9 cellular contexts compared by ENCODE assay signal in genomic region chr3:50352762-50353161, GRCh38. TPM values are rescaled to one million over a fixed set of nuclear protein-coding genes. Genes with fewer than 3 reads are reported as not detected.
DNase-seq lines count a peak whose midpoint lies in the region; ATAC-seq and TF ChIP-seq lines count a peak whose summit lies in the region.
"Had no signal": no experiment of that assay in that cellular context is flagged by ENCODE, and none has a peak within 500 bp of the region (broad histone marks: within the 10 kb centered on the region; RNA-seq: fewer than 3 reads in every experiment).

No MANE protein-coding gene starts in this region.

- peak; percentile 12 for DNase-seq in DMS114 treated with DMSO at 0.1 percent for 48 hours (lab: John Stamatoyannopoulos, UW; ENCODE audit: unreplicated experiment)
- no peak for DNase-seq in NT2/D1 (ENCODE audit: low read depth, low spot score)
- no peak for DNase-seq in endodermal cell
- DNase-seq in NCI-H146 (lab: John Stamatoyannopoulos, UW): no peak
- DNase-seq in HPDE6-E6E7 (ENCODE audit: extremely low spot score): no peak
- DNase-seq in ecto neural progenitor cell (ENCODE audit: low spot score): no peak
- DNase-seq: naive B cell had no signal

- peaks cover 18% of the 10 kb centered on the region for H3K36me3 Mint-ChIP-seq in endodermal cell (ENCODE audit: low read depth)

- H3K9me3 ChIP-seq in NT2/D1 (ENCODE audit: insufficient read depth, low read length) (no peaks in the 10 kb centered on the region), endodermal cell (ENCODE audit: control insufficient read depth, low read length) (no peaks in the 10 kb centered on the region)

- H3K27me3 Mint-ChIP-seq in endodermal cell (ENCODE audit: insufficient read depth): peaks cover 1% of the 10 kb centered on the region
- H3K27me3 Mint-ChIP-seq: naive B cell had no signal

- H3K36me3 ChIP-seq in NT2/D1 (ENCODE audit: insufficient read depth, insufficient read length, low read length) (peaks cover 77% of the 10 kb centered on the region), endodermal cell (ENCODE audit: control insufficient read depth, insufficient read depth, low read length) (peaks cover 42% of the 10 kb centered on the region)

- 33 to 81% methylated on average over 1 to 2 of the region's 2 CpGs for WGBS in endodermal cell (ENCODE audit: insufficient coverage in 1 of 2, insufficient read length in 1 of 2), 2 experiments

- H3K4me3 ChIP-seq in NT2/D1 (ENCODE audit: insufficient read length, low read depth) (no peak overlapping the region), endodermal cell (ENCODE audit: low read length) (no peak overlapping the region)

- H3K9ac ChIP-seq in NT2/D1 (ENCODE audit: insufficient read length, low read depth) (peak overlapping the region; percentile 17), endodermal cell (ENCODE audit: extremely low read depth, low read length, poor library complexity, severe bottlenecking) (no peak overlapping the region)

- H3K27ac Mint-ChIP-seq in endodermal cell: no peak overlapping the region
- H3K27ac Mint-ChIP-seq: naive B cell had no signal

- H3K27ac ChIP-seq in 22Rv1: 0 out of 2 replicates have a peak overlapping the region, but pooled peaks have one; percentile 18
- H3K27ac ChIP-seq in endodermal cell (ENCODE audit: low read depth, low read length): no peak overlapping the region

- H3K9me3 Mint-ChIP-seq in endodermal cell: no peaks in the 10 kb centered on the region
- H3K9me3 Mint-ChIP-seq: naive B cell had no signal

- peaks cover 16% of the 10 kb centered on the region for H3K4me1 ChIP-seq in NT2/D1 (ENCODE audit: insufficient read depth, insufficient read length)
- H3K4me1 ChIP-seq in endodermal cell (ENCODE audit: control insufficient read depth, insufficient read depth, low read length): peaks cover 1% of the 10 kb centered on the region

- peaks cover 26% of the 10 kb centered on the region for H3K4me1 Mint-ChIP-seq in endodermal cell

- TF ChIP-seq CTCF in 22Rv1 (IDR thresholded peaks at IDR 0.05) (no peak; the same call in 1 of the 2 replicates), endodermal cell (conservative IDR thresholded peaks at IDR 0.05) (peak; percentile 55)

- H3K27me3 ChIP-seq in NT2/D1 (ENCODE audit: insufficient read depth, insufficient read length) (no peaks in the 10 kb centered on the region), endodermal cell (ENCODE audit: control insufficient read depth, insufficient read depth, low read length, poor library complexity, severe bottlenecking) (no peaks in the 10 kb centered on the region)

- no peak overlapping the region for H3K4me3 Mint-ChIP-seq in endodermal cell

- no peak for ATAC-seq in HG02938 (IDR thresholded peaks at IDR 0.05; ENCODE audit: unreplicated experiment)

RNA-seq across cellular contexts. Expression of gene CYB561D2, which starts 2.1 kb away (rescaled TPM):
- total RNA-seq in endodermal cell: 10 to 100 TPM in 1 of 2 donors, 1 to 10 TPM in 1; 8.5 to 14.6 TPM
- 14.7 TPM for polyA plus RNA-seq in endodermal cell (2013, experiment 1 of 2)
- 11.5 TPM for polyA plus RNA-seq in endodermal cell (2013, experiment 2 of 2)

RNA-seq across cellular contexts. Expression of gene NPRL2, which starts 2.2 kb away (rescaled TPM):
- total RNA-seq in endodermal cell: 10 to 100 TPM; 21.8 TPM
- polyA plus RNA-seq in endodermal cell (2013, experiment 1 of 2): 34.3 TPM
- 30.3 TPM for polyA plus RNA-seq in endodermal cell (2013, experiment 2 of 2)

RNA-seq across cellular contexts. Expression of gene TMEM115, which starts 6.6 kb away (rescaled TPM):
- total RNA-seq in endodermal cell: 10 to 100 TPM; 30.1 to 32.2 TPM
- polyA plus RNA-seq in endodermal cell (2013, experiment 1 of 2): 27.7 TPM
- 24.2 TPM for polyA plus RNA-seq in endodermal cell (2013, experiment 2 of 2)

RNA-seq across cellular contexts. Expression of gene ZMYND10, which starts 7.2 kb away (rescaled TPM):
- 1 to 10 TPM in 1 of 2 donors, under 1 TPM in 1; 0.22 to 1.4 TPM for total RNA-seq in endodermal cell
- polyA plus RNA-seq in endodermal cell (2013, experiment 1 of 2): 4.4 TPM
- polyA plus RNA-seq in endodermal cell (2013, experiment 2 of 2): 2.6 TPM

RNA-seq across cellular contexts. Expression of gene RASSF1, which starts 12.1 kb away (rescaled TPM):
- 10 to 100 TPM in 1 of 2 donors, 1 to 10 TPM in 1; 9.4 to 17.2 TPM for total RNA-seq in endodermal cell
- polyA plus RNA-seq in endodermal cell (2013, experiment 1 of 2): 15.8 TPM
- 15.9 TPM for polyA plus RNA-seq in endodermal cell (2013, experiment 2 of 2)
